1 cellular context compared by ENCODE assay signal in the genomic region with DNA sequence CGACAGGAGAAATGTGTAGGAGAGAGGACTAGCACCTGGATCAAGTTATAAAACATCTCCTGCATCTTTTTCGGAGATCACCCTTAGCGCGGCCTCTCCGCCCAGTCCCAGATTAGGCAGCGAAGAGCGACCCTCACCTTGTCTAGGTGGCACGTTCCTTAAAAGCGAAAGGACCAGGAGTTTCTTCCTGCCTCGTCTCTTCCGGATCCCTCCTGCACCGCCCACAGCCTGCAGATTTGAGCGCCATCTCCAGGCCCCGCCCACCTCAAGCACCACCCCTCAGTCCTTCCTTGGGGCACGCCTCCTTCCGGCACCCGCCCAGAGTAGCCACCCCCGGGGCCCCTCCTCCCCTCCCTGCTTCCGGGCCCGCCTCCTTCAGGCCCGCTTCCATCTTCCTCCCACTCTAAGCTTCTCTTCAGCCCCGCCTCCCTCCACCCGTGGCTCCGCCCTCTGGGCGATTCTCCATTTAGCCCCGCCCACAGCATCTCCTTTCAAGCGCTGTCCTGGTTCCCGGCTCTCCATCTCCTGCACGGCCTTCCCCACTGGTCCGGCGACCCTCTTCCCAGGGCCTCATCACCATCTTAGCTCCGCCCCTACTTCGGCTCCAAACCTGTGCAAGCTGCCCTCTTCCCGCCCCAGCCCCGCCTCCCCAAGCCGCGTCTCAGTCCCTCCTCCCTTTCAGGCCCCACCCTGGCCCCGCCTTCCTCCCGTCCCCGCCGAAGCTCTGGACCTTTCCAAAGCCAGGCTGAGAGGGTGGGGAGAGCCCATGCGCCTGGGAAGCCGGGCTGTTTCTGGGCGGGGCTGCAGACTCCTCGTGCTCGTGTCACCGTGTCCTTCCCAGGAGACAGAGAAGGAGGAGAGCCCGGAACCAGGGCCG.
TF ChIP-seq lines count a peak whose summit lies in the region.

No MANE protein-coding gene starts in this region.

TF ChIP-seq in HepG2, 621 proteins besides CTCF, POLR2A, EP300 and RAD21 (continued from another document and continues in another):
- TF ChIP-seq, protein P1, sequence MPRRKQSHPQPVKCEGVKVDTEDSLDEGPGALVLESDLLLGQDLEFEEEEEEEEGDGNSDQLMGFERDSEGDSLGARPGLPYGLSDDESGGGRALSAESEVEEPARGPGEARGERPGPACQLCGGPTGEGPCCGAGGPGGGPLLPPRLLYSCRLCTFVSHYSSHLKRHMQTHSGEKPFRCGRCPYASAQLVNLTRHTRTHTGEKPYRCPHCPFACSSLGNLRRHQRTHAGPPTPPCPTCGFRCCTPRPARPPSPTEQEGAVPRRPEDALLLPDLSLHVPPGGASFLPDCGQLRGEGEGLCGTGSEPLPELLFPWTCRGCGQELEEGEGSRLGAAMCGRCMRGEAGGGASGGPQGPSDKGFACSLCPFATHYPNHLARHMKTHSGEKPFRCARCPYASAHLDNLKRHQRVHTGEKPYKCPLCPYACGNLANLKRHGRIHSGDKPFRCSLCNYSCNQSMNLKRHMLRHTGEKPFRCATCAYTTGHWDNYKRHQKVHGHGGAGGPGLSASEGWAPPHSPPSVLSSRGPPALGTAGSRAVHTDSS (CRISPR knock-in tag; conservative IDR thresholded peaks at IDR 0.05) = no peak
- no peak; the same call in 1 of the 2 replicates for TF ChIP-seq ZNF24 (IDR thresholded peaks at IDR 0.05)
- TF ChIP-seq, protein P2, sequence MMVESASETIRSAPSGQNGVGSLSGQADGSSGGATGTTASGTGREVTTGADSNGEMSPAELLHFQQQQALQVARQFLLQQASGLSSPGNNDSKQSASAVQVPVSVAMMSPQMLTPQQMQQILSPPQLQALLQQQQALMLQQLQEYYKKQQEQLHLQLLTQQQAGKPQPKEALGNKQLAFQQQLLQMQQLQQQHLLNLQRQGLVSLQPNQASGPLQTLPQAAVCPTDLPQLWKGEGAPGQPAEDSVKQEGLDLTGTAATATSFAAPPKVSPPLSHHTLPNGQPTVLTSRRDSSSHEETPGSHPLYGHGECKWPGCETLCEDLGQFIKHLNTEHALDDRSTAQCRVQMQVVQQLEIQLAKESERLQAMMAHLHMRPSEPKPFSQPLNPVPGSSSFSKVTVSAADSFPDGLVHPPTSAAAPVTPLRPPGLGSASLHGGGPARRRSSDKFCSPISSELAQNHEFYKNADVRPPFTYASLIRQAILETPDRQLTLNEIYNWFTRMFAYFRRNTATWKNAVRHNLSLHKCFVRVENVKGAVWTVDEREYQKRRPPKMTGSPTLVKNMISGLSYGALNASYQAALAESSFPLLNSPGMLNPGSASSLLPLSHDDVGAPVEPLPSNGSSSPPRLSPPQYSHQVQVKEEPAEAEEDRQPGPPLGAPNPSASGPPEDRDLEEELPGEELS (CRISPR knock-in tag; IDR thresholded peaks at IDR 0.05) = peak; percentile 72
- no peak for TF ChIP-seq ZNF253 (CRISPR knock-in tag; IDR thresholded peaks at IDR 0.05; ENCODE audit: borderline replicate concordance)
- TF ChIP-seq SIX4 (CRISPR knock-in tag; IDR thresholded peaks at IDR 0.05) = no peak
- no peak for TF ChIP-seq ARNT (IDR thresholded peaks at IDR 0.05)
- peak; percentile 78; the same call in 1 of the 2 replicates for TF ChIP-seq ZNF235 (CRISPR knock-in tag; IDR thresholded peaks at IDR 0.05; ENCODE audit: borderline replicate concordance)
- TF ChIP-seq ELF3 (CRISPR knock-in tag; IDR thresholded peaks at IDR 0.05) = peak; percentile 94
- TF ChIP-seq, protein P3, sequence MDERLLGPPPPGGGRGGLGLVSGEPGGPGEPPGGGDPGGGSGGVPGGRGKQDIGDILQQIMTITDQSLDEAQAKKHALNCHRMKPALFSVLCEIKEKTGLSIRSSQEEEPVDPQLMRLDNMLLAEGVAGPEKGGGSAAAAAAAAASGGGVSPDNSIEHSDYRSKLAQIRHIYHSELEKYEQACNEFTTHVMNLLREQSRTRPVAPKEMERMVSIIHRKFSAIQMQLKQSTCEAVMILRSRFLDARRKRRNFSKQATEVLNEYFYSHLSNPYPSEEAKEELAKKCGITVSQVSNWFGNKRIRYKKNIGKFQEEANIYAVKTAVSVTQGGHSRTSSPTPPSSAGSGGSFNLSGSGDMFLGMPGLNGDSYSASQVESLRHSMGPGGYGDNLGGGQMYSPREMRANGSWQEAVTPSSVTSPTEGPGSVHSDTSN (CRISPR knock-in tag; IDR thresholded peaks at IDR 0.05) = peak; percentile 4
- TF ChIP-seq ZBTB1 (CRISPR knock-in tag; IDR thresholded peaks at IDR 0.05; ENCODE audit: borderline replicate concordance) = no peak
- TF ChIP-seq DPF2 (CRISPR knock-in tag; IDR thresholded peaks at IDR 0.05; ENCODE audit: borderline replicate concordance, low read depth) = no peak
- TF ChIP-seq, protein P4, sequence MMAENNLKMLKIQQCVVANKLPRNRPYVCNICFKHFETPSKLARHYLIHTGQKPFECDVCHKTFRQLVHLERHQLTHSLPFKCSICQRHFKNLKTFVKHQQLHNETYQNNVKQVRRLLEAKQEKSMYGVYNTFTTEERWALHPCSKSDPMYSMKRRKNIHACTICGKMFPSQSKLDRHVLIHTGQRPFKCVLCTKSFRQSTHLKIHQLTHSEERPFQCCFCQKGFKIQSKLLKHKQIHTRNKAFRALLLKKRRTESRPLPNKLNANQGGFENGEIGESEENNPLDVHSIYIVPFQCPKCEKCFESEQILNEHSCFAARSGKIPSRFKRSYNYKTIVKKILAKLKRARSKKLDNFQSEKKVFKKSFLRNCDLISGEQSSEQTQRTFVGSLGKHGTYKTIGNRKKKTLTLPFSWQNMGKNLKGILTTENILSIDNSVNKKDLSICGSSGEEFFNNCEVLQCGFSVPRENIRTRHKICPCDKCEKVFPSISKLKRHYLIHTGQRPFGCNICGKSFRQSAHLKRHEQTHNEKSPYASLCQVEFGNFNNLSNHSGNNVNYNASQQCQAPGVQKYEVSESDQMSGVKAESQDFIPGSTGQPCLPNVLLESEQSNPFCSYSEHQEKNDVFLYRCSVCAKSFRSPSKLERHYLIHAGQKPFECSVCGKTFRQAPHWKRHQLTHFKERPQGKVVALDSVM (CRISPR knock-in tag; IDR thresholded peaks at IDR 0.05) = peak; percentile 70; the same call in 1 of the 2 replicates
- no peak; the same call in none of the 2 replicates for TF ChIP-seq FOSL2 (CRISPR knock-in tag; IDR thresholded peaks at IDR 0.05)
- peak; percentile 84 for TF ChIP-seq TARDBP (CRISPR knock-in tag; IDR thresholded peaks at IDR 0.05)
- no peak for TF ChIP-seq ZNF644 (CRISPR knock-in tag; IDR thresholded peaks at IDR 0.05; ENCODE audit: low read depth)
- peak; percentile 33; the same call in 1 of the 2 replicates for TF ChIP-seq ZNF772 (CRISPR knock-in tag; IDR thresholded peaks at IDR 0.05)
- TF ChIP-seq RARA (CRISPR knock-in tag; IDR thresholded peaks at IDR 0.05) = peak; percentile 24; the same call in 1 of the 2 replicates
- TF ChIP-seq AGO2 (optimal IDR thresholded peaks at IDR 0.05; ENCODE audit: low read depth, low read length) = no peak
- no peak for TF ChIP-seq ZNF20 (CRISPR knock-in tag; IDR thresholded peaks at IDR 0.05)
- peak; percentile 99; the same call in 1 of the 2 replicates for TF ChIP-seq SIN3A (IDR thresholded peaks at IDR 0.05; ENCODE audit: borderline replicate concordance, low read depth, low read length)
- TF ChIP-seq ZFX (CRISPR knock-in tag; IDR thresholded peaks at IDR 0.05; ENCODE audit: low read depth) = peak; percentile 93
- TF ChIP-seq KDM5B (CRISPR knock-in tag; IDR thresholded peaks at IDR 0.05; ENCODE audit: borderline replicate concordance) = no peak; the same call in 1 of the 2 replicates
- peak; percentile 87 for TF ChIP-seq DMAP1 (CRISPR knock-in tag; IDR thresholded peaks at IDR 0.05)
- 0 out of 2 replicates have a peak, but pooled peaks have one; percentile 62 for TF ChIP-seq ETV6 (CRISPR knock-in tag; conservative IDR thresholded peaks at IDR 0.05)
- TF ChIP-seq, protein P5, sequence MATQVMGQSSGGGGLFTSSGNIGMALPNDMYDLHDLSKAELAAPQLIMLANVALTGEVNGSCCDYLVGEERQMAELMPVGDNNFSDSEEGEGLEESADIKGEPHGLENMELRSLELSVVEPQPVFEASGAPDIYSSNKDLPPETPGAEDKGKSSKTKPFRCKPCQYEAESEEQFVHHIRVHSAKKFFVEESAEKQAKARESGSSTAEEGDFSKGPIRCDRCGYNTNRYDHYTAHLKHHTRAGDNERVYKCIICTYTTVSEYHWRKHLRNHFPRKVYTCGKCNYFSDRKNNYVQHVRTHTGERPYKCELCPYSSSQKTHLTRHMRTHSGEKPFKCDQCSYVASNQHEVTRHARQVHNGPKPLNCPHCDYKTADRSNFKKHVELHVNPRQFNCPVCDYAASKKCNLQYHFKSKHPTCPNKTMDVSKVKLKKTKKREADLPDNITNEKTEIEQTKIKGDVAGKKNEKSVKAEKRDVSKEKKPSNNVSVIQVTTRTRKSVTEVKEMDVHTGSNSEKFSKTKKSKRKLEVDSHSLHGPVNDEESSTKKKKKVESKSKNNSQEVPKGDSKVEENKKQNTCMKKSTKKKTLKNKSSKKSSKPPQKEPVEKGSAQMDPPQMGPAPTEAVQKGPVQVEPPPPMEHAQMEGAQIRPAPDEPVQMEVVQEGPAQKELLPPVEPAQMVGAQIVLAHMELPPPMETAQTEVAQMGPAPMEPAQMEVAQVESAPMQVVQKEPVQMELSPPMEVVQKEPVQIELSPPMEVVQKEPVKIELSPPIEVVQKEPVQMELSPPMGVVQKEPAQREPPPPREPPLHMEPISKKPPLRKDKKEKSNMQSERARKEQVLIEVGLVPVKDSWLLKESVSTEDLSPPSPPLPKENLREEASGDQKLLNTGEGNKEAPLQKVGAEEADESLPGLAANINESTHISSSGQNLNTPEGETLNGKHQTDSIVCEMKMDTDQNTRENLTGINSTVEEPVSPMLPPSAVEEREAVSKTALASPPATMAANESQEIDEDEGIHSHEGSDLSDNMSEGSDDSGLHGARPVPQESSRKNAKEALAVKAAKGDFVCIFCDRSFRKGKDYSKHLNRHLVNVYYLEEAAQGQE (IDR thresholded peaks at IDR 0.05; ENCODE audit: borderline replicate concordance in 1 of 2, low read depth in 1 of 2, low read length in 2 of 2) = no peak; a peak in 1 of 4 replicates
- TF ChIP-seq FOXJ3 (CRISPR knock-in tag; IDR thresholded peaks at IDR 0.05; ENCODE audit: borderline replicate concordance) = no peak
- TF ChIP-seq TOPORS (CRISPR knock-in tag; IDR thresholded peaks at IDR 0.05) = no peak
- peak; percentile 99 for TF ChIP-seq FOXK2 (IDR thresholded peaks at IDR 0.05)
- TF ChIP-seq NFYC (CRISPR knock-in tag; IDR thresholded peaks at IDR 0.05) = peak; percentile 46
- TF ChIP-seq, protein P6, sequence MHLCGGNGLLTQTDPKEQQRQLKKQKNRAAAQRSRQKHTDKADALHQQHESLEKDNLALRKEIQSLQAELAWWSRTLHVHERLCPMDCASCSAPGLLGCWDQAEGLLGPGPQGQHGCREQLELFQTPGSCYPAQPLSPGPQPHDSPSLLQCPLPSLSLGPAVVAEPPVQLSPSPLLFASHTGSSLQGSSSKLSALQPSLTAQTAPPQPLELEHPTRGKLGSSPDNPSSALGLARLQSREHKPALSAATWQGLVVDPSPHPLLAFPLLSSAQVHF (CRISPR knock-in tag; IDR thresholded peaks at IDR 0.05) = no peak
- no peak for TF ChIP-seq MAFG (CRISPR knock-in tag; IDR thresholded peaks at IDR 0.05)
- no peak for TF ChIP-seq HOXA9 (CRISPR knock-in tag; IDR thresholded peaks at IDR 0.05; ENCODE audit: borderline replicate concordance)
- no peak for TF ChIP-seq MTA1 (CRISPR knock-in tag; IDR thresholded peaks at IDR 0.05; ENCODE audit: borderline replicate concordance)
- TF ChIP-seq MIER2 (CRISPR knock-in tag; IDR thresholded peaks at IDR 0.05) = peak; percentile 46; the same call in 1 of the 2 replicates
- TF ChIP-seq KDM1A (CRISPR knock-in tag; IDR thresholded peaks at IDR 0.05) = no peak
- TF ChIP-seq KDM2A (CRISPR knock-in tag; IDR thresholded peaks at IDR 0.05; ENCODE audit: borderline replicate concordance, low read depth) = peak; percentile 84
- peak; percentile 63; the same call in 1 of the 2 replicates for TF ChIP-seq SIX1 (CRISPR knock-in tag; IDR thresholded peaks at IDR 0.05; ENCODE audit: borderline replicate concordance)
- peak; percentile 70 for TF ChIP-seq RBFOX2 (IDR thresholded peaks at IDR 0.05; ENCODE audit: low read depth, low read length)
- TF ChIP-seq DR1 (CRISPR knock-in tag; IDR thresholded peaks at IDR 0.05) = peak; percentile 93; the same call in 1 of the 2 replicates
- TF ChIP-seq ZNF138 (CRISPR knock-in tag; IDR thresholded peaks at IDR 0.05; ENCODE audit: low read depth) = 0 out of 2 replicates have a peak, but pooled peaks have one; percentile 40
- TF ChIP-seq, protein P7, sequence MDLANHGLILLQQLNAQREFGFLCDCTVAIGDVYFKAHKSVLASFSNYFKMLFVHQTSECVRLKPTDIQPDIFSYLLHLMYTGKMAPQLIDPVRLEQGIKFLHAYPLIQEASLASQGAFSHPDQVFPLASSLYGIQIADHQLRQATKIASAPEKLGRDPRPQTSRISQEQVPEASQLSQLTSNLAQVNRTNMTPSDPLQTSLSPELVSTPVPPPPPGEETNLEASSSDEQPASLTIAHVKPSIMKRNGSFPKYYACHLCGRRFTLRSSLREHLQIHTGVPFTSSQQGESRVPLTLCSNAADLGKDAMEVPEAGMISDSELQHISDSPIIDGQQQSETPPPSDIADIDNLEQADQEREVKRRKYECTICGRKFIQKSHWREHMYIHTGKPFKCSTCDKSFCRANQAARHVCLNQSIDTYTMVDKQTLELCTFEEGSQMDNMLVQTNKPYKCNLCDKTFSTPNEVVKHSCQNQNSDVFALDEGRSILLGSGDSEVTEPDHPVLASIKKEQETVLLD (CRISPR knock-in tag; IDR thresholded peaks at IDR 0.05; ENCODE audit: low read depth) = no peak; the same call in 1 of the 2 replicates
- TF ChIP-seq, protein P8, sequence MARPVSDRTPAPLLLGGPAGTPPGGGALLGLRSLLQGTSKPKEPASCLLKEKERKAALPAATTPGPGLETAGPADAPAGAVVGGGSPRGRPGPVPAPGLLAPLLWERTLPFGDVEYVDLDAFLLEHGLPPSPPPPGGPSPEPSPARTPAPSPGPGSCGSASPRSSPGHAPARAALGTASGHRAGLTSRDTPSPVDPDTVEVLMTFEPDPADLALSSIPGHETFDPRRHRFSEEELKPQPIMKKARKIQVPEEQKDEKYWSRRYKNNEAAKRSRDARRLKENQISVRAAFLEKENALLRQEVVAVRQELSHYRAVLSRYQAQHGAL (CRISPR knock-in tag; IDR thresholded peaks at IDR 0.05; ENCODE audit: not compliant biosample characterization) = no peak
- TF ChIP-seq, protein P9, sequence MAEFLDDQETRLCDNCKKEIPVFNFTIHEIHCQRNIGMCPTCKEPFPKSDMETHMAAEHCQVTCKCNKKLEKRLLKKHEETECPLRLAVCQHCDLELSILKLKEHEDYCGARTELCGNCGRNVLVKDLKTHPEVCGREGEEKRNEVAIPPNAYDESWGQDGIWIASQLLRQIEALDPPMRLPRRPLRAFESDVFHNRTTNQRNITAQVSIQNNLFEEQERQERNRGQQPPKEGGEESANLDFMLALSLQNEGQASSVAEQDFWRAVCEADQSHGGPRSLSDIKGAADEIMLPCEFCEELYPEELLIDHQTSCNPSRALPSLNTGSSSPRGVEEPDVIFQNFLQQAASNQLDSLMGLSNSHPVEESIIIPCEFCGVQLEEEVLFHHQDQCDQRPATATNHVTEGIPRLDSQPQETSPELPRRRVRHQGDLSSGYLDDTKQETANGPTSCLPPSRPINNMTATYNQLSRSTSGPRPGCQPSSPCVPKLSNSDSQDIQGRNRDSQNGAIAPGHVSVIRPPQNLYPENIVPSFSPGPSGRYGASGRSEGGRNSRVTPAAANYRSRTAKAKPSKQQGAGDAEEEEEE (CRISPR knock-in tag; IDR thresholded peaks at IDR 0.05; ENCODE audit: borderline replicate concordance) = peak; percentile 97; the same call in 1 of the 2 replicates
- TF ChIP-seq EED (CRISPR knock-in tag; IDR thresholded peaks at IDR 0.05) = no peak
- TF ChIP-seq, protein P10, sequence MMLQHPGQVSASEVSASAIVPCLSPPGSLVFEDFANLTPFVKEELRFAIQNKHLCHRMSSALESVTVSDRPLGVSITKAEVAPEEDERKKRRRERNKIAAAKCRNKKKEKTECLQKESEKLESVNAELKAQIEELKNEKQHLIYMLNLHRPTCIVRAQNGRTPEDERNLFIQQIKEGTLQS (CRISPR knock-in tag; IDR thresholded peaks at IDR 0.05) = no peak
- TF ChIP-seq HDAC2 (CRISPR knock-in tag; IDR thresholded peaks at IDR 0.05) = peak; percentile 57
- TF ChIP-seq NR2F2 (IDR thresholded peaks at IDR 0.05; ENCODE audit: borderline replicate concordance, low read depth) = no peak; the same call in 1 of the 2 replicates
